In genomic region chr2:39981877-39982276, GRCh38 we compare ENCODE assay signal across 20 cellular contexts.
A peak's percentile ranks its signal among the peaks of the same experiment; 100 is the strongest.
DNase-seq lines count a peak whose midpoint lies in the region; ATAC-seq and TF ChIP-seq lines count a peak whose summit lies in the region.
"Had no signal": no experiment of that assay in that cellular context is flagged by ENCODE, and none has a peak within 500 bp of the region (broad histone marks: within the 10 kb centered on the region; RNA-seq: fewer than 3 reads in every experiment).

No MANE protein-coding gene starts in this region.

- no peak overlapping the region for H3K4me3 ChIP-seq in fibroblast of villous mesenchyme (ENCODE audit: low read depth, low read length)
- H3K4me3 ChIP-seq: BLaER1 treated with 17β-estradiol and CSF1 and Interleukin-3, amounts not matched to agents 10 nM and 100 nM; K562; PC-9; sigmoid colon; SJSA1 had no signal

- TF ChIP-seq CTCF in fibroblast of villous mesenchyme (IDR thresholded peaks at IDR 0.05; ENCODE audit: insufficient read depth, low read depth, low read length) (no peak), omental fat pad (IDR thresholded peaks at IDR 0.05) (no peak)

- DNase-seq in NCI-H146 (lab: John Stamatoyannopoulos, UW) (peak; percentile 18), NCI-H146 treated with DMSO at 0.1 percent for 48 hours (lab: John Stamatoyannopoulos, UW; ENCODE audit: unreplicated experiment) (no peak), NCI-H128 (lab: John Stamatoyannopoulos, UW; ENCODE audit: unreplicated experiment) (peak; percentile 52), NCI-H82 (lab: John Stamatoyannopoulos, UW) (peak; percentile 74), fibroblast of villous mesenchyme (ENCODE audit: low read depth) (peak; percentile 42), omental fat pad (ENCODE audit: low spot score) (no peak), germinal center (ENCODE audit: low spot score) (no peak)
- DNase-seq: activated CD8-positive, alpha-beta memory T cell treated with anti-CD3 and anti-CD28 coated beads, Interleukin-2, amount 50 U/mL, for 4 hours; activated naive CD8-positive, alpha-beta T cell treated with anti-CD3 and anti-CD28 coated beads for 36 hours; glutamatergic neuron; H7; nephron progenitor cell; PC-9; posterior cingulate gyrus; sigmoid colon had no signal

- no peak for ATAC-seq in omental fat pad (ENCODE audit: low FRiP score)
- ATAC-seq in GM19452 (IDR thresholded peaks at IDR 0.05; ENCODE audit: unreplicated experiment), result no peak
- ATAC-seq: K562, left lobe of liver had no signal

Comparison
In these comparisons a context has a peak if more than half of its experiments do, and no peak if none do; other contexts are left out.
1. DNase-seq: peak in NCI-H146 (single experiment), NCI-H128 (single experiment), NCI-H82 (single experiment) and fibroblast of villous mesenchyme (single experiment); none in NCI-H146 treated with DMSO at 0.1 percent for 48 hours (single experiment), omental fat pad (single experiment) and germinal center (single experiment).